In the genomic region with DNA sequence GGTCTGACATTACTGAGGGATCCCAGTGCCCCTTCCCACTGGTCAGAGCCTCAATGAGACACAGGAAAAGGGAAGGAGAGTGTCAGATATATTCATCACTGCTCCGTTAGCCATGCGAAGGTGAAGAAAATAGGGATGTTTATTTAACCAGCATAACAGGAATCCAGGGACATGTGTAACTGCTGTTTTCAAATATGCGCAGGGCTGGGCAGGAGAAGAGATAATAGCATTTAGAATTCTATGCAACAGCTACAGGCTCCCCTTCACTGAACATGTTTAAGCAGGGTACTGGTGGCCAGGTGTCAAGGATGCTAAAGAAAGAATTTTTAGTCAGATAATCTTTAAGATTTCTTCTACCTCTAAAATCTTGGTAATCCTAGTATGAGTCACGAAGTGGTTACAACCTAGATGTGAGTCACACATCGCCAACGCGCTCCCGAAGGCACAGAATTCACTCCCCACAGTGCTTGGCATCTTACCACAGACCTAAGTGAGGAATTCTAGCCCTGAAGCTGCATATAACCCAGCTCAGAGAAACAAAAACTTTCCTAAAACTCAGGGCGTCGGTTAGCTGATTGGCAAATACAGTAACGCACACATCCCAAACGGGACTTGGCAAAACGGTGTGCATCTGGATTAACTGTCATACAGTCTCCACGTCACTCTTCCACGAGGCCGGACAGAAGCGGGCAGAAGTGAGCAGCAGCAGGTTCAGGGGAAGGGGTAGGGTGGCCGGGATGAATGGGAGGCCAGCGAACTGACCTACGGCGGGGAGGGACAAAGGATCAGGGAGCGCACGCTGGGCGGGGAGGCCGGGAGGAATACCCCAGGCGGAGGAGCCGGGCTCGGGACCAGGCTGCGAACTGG, we compare ENCODE assay signal across 8 cellular contexts. TPM values are rescaled to one million over a fixed set of nuclear protein-coding genes. Genes with fewer than 3 reads are reported as not detected.
A peak's percentile ranks its signal among the peaks of the same experiment; 100 is the strongest.
DNase-seq lines count a peak whose midpoint lies in the region; ATAC-seq and TF ChIP-seq lines count a peak whose summit lies in the region.

No MANE protein-coding gene starts in this region.

- peaks cover 24% of the 10 kb centered on the region for H3K4me1 Mint-ChIP-seq in activated naive CD8-positive, alpha-beta T cell treated with anti-CD3 and anti-CD28 coated beads, Interleukin-2, amount 10 ng/mL, durations not matched to agents 7 days and 5 days
- peaks cover 55% of the 10 kb centered on the region for H3K4me1 Mint-ChIP-seq in osteocyte (ENCODE audit: unreplicated experiment)

- H3K36me3 ChIP-seq in RWPE2 (ENCODE audit: low read depth) (peaks cover 15% of the 10 kb centered on the region; the same call in 1 of the 2 replicates), upper lobe of right lung (no peaks in the 10 kb centered on the region)

- no peaks in the 10 kb centered on the region for H3K9me3 Mint-ChIP-seq in activated naive CD8-positive, alpha-beta T cell treated with anti-CD3 and anti-CD28 coated beads, Interleukin-2, amount 10 ng/mL, durations not matched to agents 7 days and 5 days
- no peaks in the 10 kb centered on the region for H3K9me3 Mint-ChIP-seq in osteocyte (ENCODE audit: unreplicated experiment)

- H3K27me3 Mint-ChIP-seq in activated naive CD8-positive, alpha-beta T cell treated with anti-CD3 and anti-CD28 coated beads, Interleukin-2, amount 10 ng/mL, durations not matched to agents 7 days and 5 days = no peaks in the 10 kb centered on the region
- no peaks in the 10 kb centered on the region for H3K27me3 Mint-ChIP-seq in osteocyte (ENCODE audit: unreplicated experiment)

- H3K36me3 Mint-ChIP-seq in activated naive CD8-positive, alpha-beta T cell treated with anti-CD3 and anti-CD28 coated beads, Interleukin-2, amount 10 ng/mL, durations not matched to agents 7 days and 5 days = peaks cover 4% of the 10 kb centered on the region
- peaks cover 3% of the 10 kb centered on the region for H3K36me3 Mint-ChIP-seq in osteocyte (ENCODE audit: unreplicated experiment)

- POLR2A ChIA-PET in activated naive CD8-positive, alpha-beta T cell treated with anti-CD3 and anti-CD28 coated beads, Interleukin-2, amount 10 ng/mL, durations not matched to agents 7 days and 5 days (lab: Charles Lee) = no interaction called here

- H3K27ac ChIP-seq in RWPE2 (ENCODE audit: poor library complexity, severe bottlenecking) (peak overlapping the region; percentile 96), upper lobe of right lung (peak overlapping the region; percentile 89)

- intact Hi-C loops in Right ventricle myocardium inferior (cut with DNase I) (loop anchor here (2.0 to 5.0 kb wide), 3 partner anchors 15 to 105 kb away; a partner anchor contains a TSS), upper lobe of right lung (cut with DNase I) (no loop called here)

- H3K9me3 ChIP-seq in RWPE2 (ENCODE audit: severe bottlenecking) (no peaks in the 10 kb centered on the region), upper lobe of right lung (no peaks in the 10 kb centered on the region)

- ATAC-seq in GM19438 (IDR thresholded peaks at IDR 0.05; ENCODE audit: low read depth, unreplicated experiment) (peak; percentile 27), RWPE2 (ENCODE audit: low read depth) (peak; percentile 76), Right ventricle myocardium inferior (peak; percentile 33), upper lobe of right lung (peak; percentile 46)
- peak; percentile 11 for ATAC-seq in activated naive CD8-positive, alpha-beta T cell treated with anti-CD3 and anti-CD28 coated beads, Interleukin-2, amount 10 ng/mL, durations not matched to agents 7 days and 5 days (ENCODE audit: low read depth)

- H3K27me3 ChIP-seq in RWPE2 (ENCODE audit: insufficient read depth, poor library complexity, severe bottlenecking) (no peaks in the 10 kb centered on the region), upper lobe of right lung (no peaks in the 10 kb centered on the region)

- H3K4me1 ChIP-seq in RWPE2 (ENCODE audit: insufficient read depth, poor library complexity, severe bottlenecking) = peaks cover 42% of the 10 kb centered on the region
- H3K4me1 ChIP-seq in upper lobe of right lung = peaks cover 45% of the 10 kb centered on the region

- DNase-seq in C1 segment of cervical spinal cord (lab: John Stamatoyannopoulos, UW) (peak in 8 of 14 donors; percentile 9 to 39 (median 16)), HK-2 (ENCODE audit: unreplicated experiment) (peak; percentile 79), RWPE2 (ENCODE audit: low spot score) (peak; percentile 93), Right ventricle myocardium inferior (ENCODE audit: missing footprints) (peak; percentile 68), osteocyte (ENCODE audit: extremely low spot score, unreplicated experiment) (peak; percentile 88), upper lobe of right lung (peak; percentile 73)
- peak; percentile 40 for DNase-seq in activated naive CD8-positive, alpha-beta T cell treated with anti-CD3 and anti-CD28 coated beads, Interleukin-2, amount 10 ng/mL, durations not matched to agents 7 days and 5 days

- H3K4me3 ChIP-seq in RWPE2 (ENCODE audit: severe bottlenecking) = peak overlapping the region; percentile 85
- peak overlapping the region; percentile 80 for H3K4me3 ChIP-seq in upper lobe of right lung

- peak overlapping the region; percentile 93 for H3K4me3 Mint-ChIP-seq in activated naive CD8-positive, alpha-beta T cell treated with anti-CD3 and anti-CD28 coated beads, Interleukin-2, amount 10 ng/mL, durations not matched to agents 7 days and 5 days
- H3K4me3 Mint-ChIP-seq in osteocyte (ENCODE audit: unreplicated experiment) = peak overlapping the region; percentile 90

- H3K27ac Mint-ChIP-seq in activated naive CD8-positive, alpha-beta T cell treated with anti-CD3 and anti-CD28 coated beads, Interleukin-2, amount 10 ng/mL, durations not matched to agents 7 days and 5 days = peak overlapping the region; percentile 88
- peak overlapping the region; percentile 97 for H3K27ac Mint-ChIP-seq in osteocyte (ENCODE audit: unreplicated experiment)

- peak; percentile 1 for TF ChIP-seq CTCF in RWPE2 (IDR thresholded peaks at IDR 0.05; ENCODE audit: poor library complexity, severe bottlenecking)
- TF ChIP-seq CTCF in osteocyte (IDR thresholded peaks at IDR 0.05) = no peak
- TF ChIP-seq CTCF in upper lobe of right lung (IDR thresholded peaks at IDR 0.05) = no peak

RNA-seq across cellular contexts. Expression of a gene that starts 1.1 kb away (rescaled TPM):
- total RNA-seq in activated naive CD8-positive, alpha-beta T cell treated with anti-CD3 and anti-CD28 coated beads, Interleukin-2, amount 10 ng/mL, durations not matched to agents 7 days and 5 days = 10 to 100 TPM; 14.0 to 15.2 TPM
- 70.7 TPM for total RNA-seq in Right ventricle myocardium inferior
- total RNA-seq in osteocyte = 46.3 and 55.4 TPM in 2 replicates
- total RNA-seq in upper lobe of right lung = 69.4 TPM

Comparison
In these comparisons a context has a peak if more than half of its experiments do, and no peak if none do; other contexts are left out.
1. Peak in every context shown above with its lines: DNase-seq, ATAC-seq, H3K4me3 ChIP-seq and H3K27ac ChIP-seq.
2. DNase-seq: peak in every context shown above with its lines; median percentile 93 in RWPE2; 88 in osteocyte; 79 in HK-2; 73 in upper lobe of right lung; 68 in Right ventricle myocardium inferior; 40 in activated naive CD8-positive, alpha-beta T cell treated with anti-CD3 and anti-CD28 coated beads, Interleukin-2, amount 10 ng/mL, durations not matched to agents 7 days and 5 days; 16 in C1 segment of cervical spinal cord.
3. ATAC-seq: peak in every context shown above with its lines; median percentile 76 in RWPE2; 46 in upper lobe of right lung; 33 in Right ventricle myocardium inferior; 27 in GM19438; 11 in activated naive CD8-positive, alpha-beta T cell treated with anti-CD3 and anti-CD28 coated beads, Interleukin-2, amount 10 ng/mL, durations not matched to agents 7 days and 5 days.